In genomic region chr5:122704247-122705036, GRCh38 we compare ENCODE assay signal across 8 cellular contexts.
A peak's percentile ranks its signal among the peaks of the same experiment; 100 is the strongest.
DNase-seq lines count a peak whose midpoint lies in the region; ATAC-seq and TF ChIP-seq lines count a peak whose summit lies in the region.

No MANE protein-coding gene starts in this region.

- no peaks in the 10 kb centered on the region for H3K36me3 ChIP-seq in kidney epithelial cell (ENCODE audit: control insufficient read depth, insufficient read depth, low read length)

- in situ Hi-C loops in astrocyte of the spinal cord (cut with HindIII; ENCODE audit: low sequenced_read_pairs) = no loop called here

- TF ChIP-seq CTCF in astrocyte of the spinal cord (IDR thresholded peaks at IDR 0.05; ENCODE audit: low read depth, low read length) (peak; percentile 67), kidney epithelial cell (IDR thresholded peaks at IDR 0.05; ENCODE audit: insufficient read depth, low read length, poor library complexity, severe bottlenecking) (peak; percentile 62)

- H3K4me3 ChIP-seq in astrocyte of the spinal cord (ENCODE audit: low read depth, low read length) (no peak overlapping the region), kidney epithelial cell (ENCODE audit: low read depth, low read length) (no peak overlapping the region)

- no peak for ATAC-seq in GM21360 (IDR thresholded peaks at IDR 0.05; ENCODE audit: unreplicated experiment)
- no peak for ATAC-seq in GM18502 (IDR thresholded peaks at IDR 0.05; ENCODE audit: poor library complexity, unreplicated experiment)
- ATAC-seq in HG03139 (IDR thresholded peaks at IDR 0.05; ENCODE audit: unreplicated experiment) = no peak

- H3K27me3 ChIP-seq in kidney epithelial cell (ENCODE audit: control insufficient read depth, insufficient read depth, low read length) = no peaks in the 10 kb centered on the region

- DNase-seq in GM03348 (ENCODE audit: low spot score) (peak; percentile 58), NCI-H1048 (lab: John Stamatoyannopoulos, UW) (peak; percentile 5), astrocyte of the spinal cord (ENCODE audit: low read depth, low spot score) (peak; percentile 56), kidney epithelial cell (ENCODE audit: low read depth) (peak; percentile 23)
- no peak for DNase-seq in stimulated activated CD4-positive, alpha-beta T cell treated with anti-CD3 and anti-CD28 coated beads, Interleukin-15, amount 100 ng/mL, for 24 hours
